Comparison of ENCODE assay signal across 8 cellular contexts in genomic region chr10:108783897-108784296, GRCh38.
DNase-seq lines count a peak whose midpoint lies in the region; ATAC-seq and TF ChIP-seq lines count a peak whose summit lies in the region.

No MANE protein-coding gene starts in this region.

- no peak overlapping the region for H3K4me3 ChIP-seq in PC-3 (ENCODE audit: low read length)
- H3K4me3 ChIP-seq in foreskin fibroblast (ENCODE audit: low read depth in 1 of 2, low read length in 2 of 2), result no peak overlapping the region
- no peak overlapping the region for H3K4me3 ChIP-seq in adrenal gland

- H3F3A ChIP-seq in PC-3 (ENCODE audit: low read length, unreplicated experiment), result peaks cover 8% of the 10 kb centered on the region

- H2AFZ ChIP-seq in PC-3 (ENCODE audit: low read length), result 0 out of 2 replicates have a peak overlapping the region, but pooled peaks have one; percentile 28

- DNase-seq in COR-L47 (lab: John Stamatoyannopoulos, UW) (peak; percentile 12), PC-3 (peak; percentile 80), foreskin fibroblast (peak in 1 of 2 donors; percentile 25), adrenal gland (no peak), NCI-H2081 (lab: John Stamatoyannopoulos, UW) (no peak)

- intact Hi-C loops in PC-3 (cut with micrococcal nuclease) (loop anchor here (2.0 to 5.0 kb wide), 2 partner anchors 233 to 237 kb away; no protein-coding TSS in a partner anchor), adrenal gland (cut with DNase I) (no loop called here)

- H3K4me2 ChIP-seq in PC-3 (ENCODE audit: low read length), result no peak overlapping the region

- H3K4me1 ChIP-seq in PC-3 (ENCODE audit: insufficient read depth, low read length) (peaks cover 15% of the 10 kb centered on the region), adrenal gland (replicated peaks in 1 of 2) (no peaks in the 10 kb centered on the region)

- no peaks in the 10 kb centered on the region for H3K79me2 ChIP-seq in PC-3 (ENCODE audit: low read length)

- ATAC-seq in GM18517 (IDR thresholded peaks at IDR 0.05; ENCODE audit: unreplicated experiment) (peak; percentile 52), HG03103 (IDR thresholded peaks at IDR 0.05; ENCODE audit: low read depth, unreplicated experiment) (peak; percentile 79), PC-3 (peak; percentile 73), esophagus mucosa (no peak)

- H3K9me2 ChIP-seq in PC-3 (replicated peaks; ENCODE audit: low read length), result no peaks in the 10 kb centered on the region

- no peak overlapping the region for H3K9ac ChIP-seq in PC-3 (ENCODE audit: low read length)

- H3K27me3 ChIP-seq in PC-3 (ENCODE audit: low read length) (no peaks in the 10 kb centered on the region), adrenal gland (no peaks in the 10 kb centered on the region)

- H3K27ac ChIP-seq in PC-3 (ENCODE audit: low read length) (no peak overlapping the region), adrenal gland (no peak overlapping the region)

- POLR2A ChIA-PET in PC-3 (lab: Charles Lee; ENCODE audit: unreplicated experiment), result no interaction called here

- no TSS peak for BruUV-seq in PC-3 (replicated peaks; lab: Mats Ljungman, UMichigan)

- WGBS in adrenal gland, 4 donors, result 43 to 77% (median 66%) methylated on average over 1 of the region's 1 CpG

- H3K36me3 ChIP-seq in PC-3 (ENCODE audit: low read depth, low read length), result no peaks in the 10 kb centered on the region
- no peaks in the 10 kb centered on the region for H3K36me3 ChIP-seq in adrenal gland (replicated peaks in 1 of 2)

- CTCF ChIA-PET in PC-3 (lab: Charles Lee), result no interaction called here

- TF ChIP-seq CTCF in PC-3 (conservative IDR thresholded peaks at IDR 0.05; ENCODE audit: low read depth, low read length), result peak; percentile 68
- peak; percentile 19 for TF ChIP-seq CTCF in foreskin fibroblast (IDR thresholded peaks at IDR 0.05; ENCODE audit: low read depth, low read length)
- TF ChIP-seq CTCF in adrenal gland (IDR thresholded peaks at IDR 0.05), result peak in 1 of 6 experiments; percentile 13

- no peak for TF ChIP-seq POLR2A in adrenal gland (IDR thresholded peaks at IDR 0.05)

- H3K9me3 ChIP-seq in PC-3 (ENCODE audit: low read length) (no peaks in the 10 kb centered on the region), adrenal gland (replicated peaks in 1 of 3) (no peaks in the 10 kb centered on the region)

- no peaks in the 10 kb centered on the region for H4K20me1 ChIP-seq in PC-3 (ENCODE audit: low read length)

Comparison
In these comparisons a context has a peak if more than half of its experiments do, and no peak if none do; other contexts are left out.
1. DNase-seq: peak in COR-L47 (single experiment) and PC-3 (single experiment); none in adrenal gland (0 of 7) and NCI-H2081 (0 of 2).